Comparison of ENCODE assay signal across 8 cellular contexts in the genomic region with DNA sequence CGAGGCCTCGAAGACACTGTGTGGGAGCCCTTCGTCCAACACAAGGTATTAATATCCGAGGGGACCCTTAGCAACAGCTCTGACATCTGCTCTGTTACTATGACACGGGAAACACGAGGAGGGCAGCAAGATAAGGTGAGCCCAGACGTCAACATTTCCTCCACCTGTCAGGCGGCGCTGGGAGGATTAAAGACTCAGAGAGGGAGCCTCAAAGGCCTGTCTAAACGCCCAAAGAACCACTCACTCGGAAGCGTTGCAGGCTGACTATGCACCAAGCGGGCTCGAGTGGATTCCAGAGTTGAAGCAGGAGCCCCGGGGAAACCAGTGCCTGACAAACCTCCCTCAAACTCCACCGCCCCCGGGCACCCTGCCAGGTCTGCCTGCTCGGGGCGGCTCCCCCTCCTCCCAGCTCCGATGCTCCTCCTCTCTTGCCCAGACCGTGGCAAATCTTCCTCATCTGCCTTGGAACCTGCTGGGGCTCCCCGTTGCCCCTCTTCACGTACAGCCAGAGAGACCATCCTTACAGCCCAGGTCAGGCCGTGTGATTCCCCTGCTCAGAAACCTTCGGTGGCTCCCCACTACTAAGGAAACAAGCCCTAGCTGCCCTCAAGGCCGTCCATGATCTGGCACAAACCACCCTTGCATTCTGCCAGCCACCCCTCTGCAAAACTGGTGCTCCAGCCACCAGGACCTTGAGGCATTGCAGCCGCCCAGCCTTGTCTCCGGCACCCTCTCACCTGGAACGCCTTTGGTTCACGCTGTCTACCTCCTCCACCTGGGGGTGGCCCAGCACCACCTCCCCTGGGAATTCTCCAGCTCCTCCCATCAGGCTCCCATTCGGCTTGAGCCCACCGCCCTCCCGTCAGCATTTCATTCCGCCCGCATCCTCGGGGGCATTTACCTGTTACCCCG. TPM values are rescaled to one million over a fixed set of nuclear protein-coding genes. Genes with fewer than 3 reads are reported as not detected.
A peak's percentile ranks its signal among the peaks of the same experiment; 100 is the strongest.
DNase-seq lines count a peak whose midpoint lies in the region; ATAC-seq and TF ChIP-seq lines count a peak whose summit lies in the region.

No MANE protein-coding gene starts in this region.

- no peak overlapping the region for H4K5ac ChIP-seq in mesendoderm (ENCODE audit: low read length)

- H2BK15ac ChIP-seq in mesendoderm (replicated peaks; ENCODE audit: low read depth): no peak overlapping the region

- H3K4me2 ChIP-seq in mesendoderm (ENCODE audit: low read length): no peak overlapping the region

- peak in 5 of 6 experiments; percentile 4 to 65 (median 55) for DNase-seq in stimulated activated naive CD4-positive, alpha-beta T cell (lab: John Stamatoyannopoulos, UW)
- DNase-seq in stimulated activated naive CD4-positive, alpha-beta T cell treated with Interleukin-2 at 50 U/mL for 16 hours (lab: John Stamatoyannopoulos, UW): no peak
- DNase-seq in amniotic epithelial cell (ENCODE audit: low read depth) (peak; percentile 41), mesendoderm (peak; percentile 68), aorta (peak; percentile 74 to 86), HEK293T (ENCODE audit: extremely low spot score) (no peak), GM20000 (ENCODE audit: low spot score) (no peak), NCI-H526 (lab: John Stamatoyannopoulos, UW) (no peak)

- no peak overlapping the region for H3K4me3 ChIP-seq in mesendoderm (ENCODE audit: low read length)
- no peak overlapping the region for H3K4me3 ChIP-seq in aorta (ENCODE audit: low read length in 2 of 2)

- H3K79me2 ChIP-seq in mesendoderm (ENCODE audit: control insufficient read depth, insufficient read depth, low read length): no peaks in the 10 kb centered on the region

- H3K36me3 ChIP-seq in mesendoderm (ENCODE audit: control insufficient read depth, insufficient read depth, low read length) (no peaks in the 10 kb centered on the region), aorta (ENCODE audit: control insufficient read depth in 1 of 2, insufficient read depth in 2 of 2, low read length in 1 of 2) (no peaks in the 10 kb centered on the region)

- H3K79me1 ChIP-seq in mesendoderm (ENCODE audit: low read length): no peaks in the 10 kb centered on the region

- CTCF ChIA-PET in HEK293T (lab: Yijun Ruan, JAX): no interaction called here

- no peak overlapping the region for H2BK5ac ChIP-seq in mesendoderm (ENCODE audit: low read length)

- ATAC-seq in aorta (ENCODE audit: low FRiP score): no peak

- H3K27me3 ChIP-seq in mesendoderm (ENCODE audit: insufficient read depth, low read length, poor library complexity) (no peaks in the 10 kb centered on the region), aorta (ENCODE audit: control insufficient read depth in 1 of 2, insufficient read depth in 2 of 2, low read length in 1 of 2) (no peaks in the 10 kb centered on the region)

- H4K8ac ChIP-seq in mesendoderm (ENCODE audit: low read depth, low read length): no peak overlapping the region

- POLR2A ChIA-PET in HEK293T (lab: Yijun Ruan, JAX): no interaction called here

- no peak overlapping the region for H3K9ac ChIP-seq in mesendoderm (ENCODE audit: low read length)

- peak overlapping the region; percentile 24 for H3K23ac ChIP-seq in mesendoderm (ENCODE audit: low read length)

- H3K9me3 ChIP-seq in aorta (ENCODE audit: control insufficient read depth, low read length): no peaks in the 10 kb centered on the region

- intact Hi-C loops in aorta (cut with DNase I): no loop called here

- H3K27ac ChIP-seq in mesendoderm (ENCODE audit: low read depth, low read length) (no peak overlapping the region), aorta (ENCODE audit: low read depth in 1 of 2, low read length in 2 of 2) (no peak overlapping the region)

- WGBS in mesendoderm (ENCODE audit: extremely low coverage, insufficient coverage, low lambda C conversion rate): no CpG with 5 or more reads among the region's 37 CpGs
- 50 to 58% methylated on average over 31 to 37 of the region's 37 CpGs for WGBS in aorta, 2 donors

- H3K4me1 ChIP-seq in mesendoderm (ENCODE audit: control insufficient read depth, low read depth, low read length) (peaks cover 9% of the 10 kb centered on the region), aorta (ENCODE audit: control insufficient read depth in 1 of 2, insufficient read depth in 2 of 2, low read length in 2 of 2) (no peaks in the 10 kb centered on the region)

- H2AK5ac ChIP-seq in mesendoderm (ENCODE audit: low read length): no peak overlapping the region

- H2BK120ac ChIP-seq in mesendoderm (ENCODE audit: low read depth, low read length): no peak overlapping the region

- H3K4ac ChIP-seq in mesendoderm (ENCODE audit: low read depth, low read length): no peak overlapping the region

- no peak for TF ChIP-seq CTCF in GM20000 (IDR thresholded peaks at IDR 0.05; ENCODE audit: extremely low read depth, missing control alignments)

- H3K56ac ChIP-seq in mesendoderm (ENCODE audit: low read length): peak overlapping the region; percentile 52

- no peak overlapping the region for H3K18ac ChIP-seq in mesendoderm (ENCODE audit: low read length)

TF ChIP-seq in HEK293T, 16 proteins besides CTCF, POLR2A, EP300 and RAD21:
- no peak for TF ChIP-seq CTBP1 (IDR thresholded peaks at IDR 0.05; ENCODE audit: borderline replicate concordance)
- no peak for TF ChIP-seq L3MBTL2 (conservative IDR thresholded peaks at IDR 0.05)
- no peak for TF ChIP-seq ELF4 (IDR thresholded peaks at IDR 0.05)
- no peak for TF ChIP-seq LEF1 (IDR thresholded peaks at IDR 0.05; ENCODE audit: borderline replicate concordance)
- TF ChIP-seq SP1 (IDR thresholded peaks at IDR 0.05): no peak
- no peak for TF ChIP-seq SUZ12 (IDR thresholded peaks at IDR 0.05)
- no peak for TF ChIP-seq FOXK2 (IDR thresholded peaks at IDR 0.05)
- no peak for TF ChIP-seq NFRKB (IDR thresholded peaks at IDR 0.05)
- TF ChIP-seq TARDBP (IDR thresholded peaks at IDR 0.05): no peak
- TF ChIP-seq, protein P1, sequence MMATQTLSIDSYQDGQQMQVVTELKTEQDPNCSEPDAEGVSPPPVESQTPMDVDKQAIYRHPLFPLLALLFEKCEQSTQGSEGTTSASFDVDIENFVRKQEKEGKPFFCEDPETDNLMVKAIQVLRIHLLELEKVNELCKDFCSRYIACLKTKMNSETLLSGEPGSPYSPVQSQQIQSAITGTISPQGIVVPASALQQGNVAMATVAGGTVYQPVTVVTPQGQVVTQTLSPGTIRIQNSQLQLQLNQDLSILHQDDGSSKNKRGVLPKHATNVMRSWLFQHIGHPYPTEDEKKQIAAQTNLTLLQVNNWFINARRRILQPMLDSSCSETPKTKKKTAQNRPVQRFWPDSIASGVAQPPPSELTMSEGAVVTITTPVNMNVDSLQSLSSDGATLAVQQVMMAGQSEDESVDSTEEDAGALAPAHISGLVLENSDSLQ (IDR thresholded peaks at IDR 0.05): no peak
- no peak for TF ChIP-seq ARNT (IDR thresholded peaks at IDR 0.05)
- TF ChIP-seq HDGF (IDR thresholded peaks at IDR 0.05; ENCODE audit: borderline replicate concordance): no peak
- TF ChIP-seq ZNF384 (IDR thresholded peaks at IDR 0.05): no peak
- no peak for TF ChIP-seq FOXM1 (IDR thresholded peaks at IDR 0.05; ENCODE audit: borderline replicate concordance)
- no peak for TF ChIP-seq FOXA1 (IDR thresholded peaks at IDR 0.05)
- TF ChIP-seq BHLHE40 (IDR thresholded peaks at IDR 0.05; ENCODE audit: borderline replicate concordance): no peak

RNA-seq across cellular contexts. Expression of a gene that starts 16.2 kb away (rescaled TPM):
- polyA plus RNA-seq in mesendoderm (2013, experiment 1 of 2): 4.5 TPM
- 4.8 TPM for polyA plus RNA-seq in mesendoderm (2013, experiment 2 of 2)
- 10 to 100 TPM; 12.5 to 18.1 TPM for total RNA-seq in aorta
- 1 to 10 TPM; 1.6 to 3.5 TPM for polyA plus RNA-seq in aorta

Comparison
In these comparisons a context has a peak if more than half of its experiments do, and no peak if none do; other contexts are left out.
1. DNase-seq: peak in stimulated activated naive CD4-positive, alpha-beta T cell (5 of 6), amniotic epithelial cell (single experiment), mesendoderm (single experiment) and aorta (2 of 2); none in stimulated activated naive CD4-positive, alpha-beta T cell treated with Interleukin-2 at 50 U/mL for 16 hours (single experiment), HEK293T (single experiment), GM20000 (single experiment) and NCI-H526 (0 of 2).